In genomic region chr17:41967921-41968578, GRCh38 we compare ENCODE assay signal across 9 cellular contexts. TPM values are rescaled to one million over a fixed set of nuclear protein-coding genes. Genes with fewer than 3 reads are reported as not detected.
DNase-seq lines count a peak whose midpoint lies in the region; ATAC-seq and TF ChIP-seq lines count a peak whose summit lies in the region.
"Had no signal": no experiment of that assay in that cellular context is flagged by ENCODE, and none has a peak within 500 bp of the region (broad histone marks: within the 10 kb centered on the region; RNA-seq: fewer than 3 reads in every experiment).

No MANE protein-coding gene starts in this region.

- H3K9me3 Mint-ChIP-seq in GM23338 = no peaks in the 10 kb centered on the region

- no peak overlapping the region for H2AFZ ChIP-seq in GM23338

- H3K27ac ChIP-seq in GM23338 (ENCODE audit: low read depth) = no peak overlapping the region

- H3K36me3 Mint-ChIP-seq in GM23338 (ENCODE audit: low read depth) (peaks cover 33% of the 10 kb centered on the region), T-helper 17 cell (ENCODE audit: low read depth) (no peaks in the 10 kb centered on the region)

- peaks cover 6% of the 10 kb centered on the region for H3K27me3 Mint-ChIP-seq in GM23338 (ENCODE audit: insufficient read depth, low read depth, poor library complexity)
- no peaks in the 10 kb centered on the region for H3K27me3 Mint-ChIP-seq in T-helper 17 cell

- H3K79me2 ChIP-seq in GM23338 (replicated peaks; ENCODE audit: insufficient read depth) = no peaks in the 10 kb centered on the region

- H3K27me3 ChIP-seq in GM23338 (ENCODE audit: insufficient read depth) (0 out of 2 replicates have a peak, but pooled peaks cover 3% of the 10 kb centered on the region), BE2C (no peaks in the 10 kb centered on the region)

- H3K4me1 ChIP-seq in GM23338 (ENCODE audit: insufficient read depth) = peaks cover 15% of the 10 kb centered on the region
- H3K4me1 ChIP-seq in BE2C = peaks cover 11% of the 10 kb centered on the region

- no peaks in the 10 kb centered on the region for H3K9me2 ChIP-seq in GM23338 (ENCODE audit: insufficient read depth)

- H3K4me1 Mint-ChIP-seq in GM23338 = peaks cover 16% of the 10 kb centered on the region
- H3K4me1 Mint-ChIP-seq in T-helper 17 cell = peaks cover 25% of the 10 kb centered on the region

- ATAC-seq in GM23338 (no peak), T-helper 17 cell (no peak), GM21528 (IDR thresholded peaks at IDR 0.05; ENCODE audit: low FRiP score, unreplicated experiment) (no peak)

- H3K9me3 ChIP-seq in T-helper 17 cell (ENCODE audit: control insufficient read depth, low read length, poor library complexity, severe bottlenecking) = no peaks in the 10 kb centered on the region
- no peaks in the 10 kb centered on the region for H3K9me3 ChIP-seq in BE2C

- no peak for TF ChIP-seq CTCF in GM23338 (conservative IDR thresholded peaks at IDR 0.05; ENCODE audit: low read depth in 2 of 2)
- TF ChIP-seq CTCF in fibroblast of villous mesenchyme (IDR thresholded peaks at IDR 0.05; ENCODE audit: insufficient read depth, low read depth, low read length) = no peak
- no peak for TF ChIP-seq CTCF in BE2C (IDR thresholded peaks at IDR 0.05; ENCODE audit: low read depth, low read length)

- H3K36me3 ChIP-seq in GM23338 (ENCODE audit: insufficient read depth) = 0 out of 2 replicates have a peak, but pooled peaks cover 4% of the 10 kb centered on the region
- H3K36me3 ChIP-seq in BE2C = peaks cover 30% of the 10 kb centered on the region

- H4K20me1 ChIP-seq in GM23338 (replicated peaks; ENCODE audit: insufficient read depth) = peaks cover 7% of the 10 kb centered on the region

- H3K4me3 Mint-ChIP-seq in GM23338 (peak overlapping the region; percentile 83), T-helper 17 cell (peak overlapping the region; percentile 78)

- peak overlapping the region; percentile 99 for H3K4me2 ChIP-seq in GM23338

- H3K4me3 ChIP-seq in GM23338 (peak overlapping the region; percentile 93; the same call in 1 of the 2 replicates), fibroblast of villous mesenchyme (ENCODE audit: low read depth, low read length) (peak overlapping the region; percentile 89), skeletal muscle cell (ENCODE audit: low read depth, low read length) (peak overlapping the region; percentile 87), BE2C (ENCODE audit: low read depth, low read length) (no peak overlapping the region)

- peaks cover 15% of the 10 kb centered on the region for H3F3A ChIP-seq in GM23338 (replicated peaks; ENCODE audit: low read depth)

- DNase-seq in GM23338 (ENCODE audit: low spot score) = no peak
- no peak for DNase-seq in T-helper 17 cell
- DNase-seq in fibroblast of villous mesenchyme (ENCODE audit: low read depth) = no peak
- DNase-seq in skeletal muscle cell (ENCODE audit: low read depth) = no peak
- DNase-seq in NCI-H446 (lab: John Stamatoyannopoulos, UW) = no peak
- no peak for DNase-seq in BE2C
- DNase-seq in NCI-H2107 (lab: John Stamatoyannopoulos, UW) = no peak
- DNase-seq: NCI-H345 had no signal

- H3K27ac Mint-ChIP-seq in GM23338 (no peak overlapping the region; the same call in 1 of the 2 replicates), T-helper 17 cell (peak overlapping the region; percentile 87)

TF ChIP-seq in GM23338, 12 proteins besides CTCF, POLR2A, EP300 and RAD21 (continues in another document):
- TF ChIP-seq ZNF462 (CRISPR knock-in tag; IDR thresholded peaks at IDR 0.05) (no peak), EZH2 (IDR thresholded peaks at IDR 0.05; ENCODE audit: low read depth, unreplicated experiment) (no peak), POLR2AphosphoS5 (IDR thresholded peaks at IDR 0.05; ENCODE audit: low read depth) (no peak), EZH2phosphoT487 (IDR thresholded peaks at IDR 0.05; ENCODE audit: unreplicated experiment) (no peak)

RNA-seq across cellular contexts. Expression of gene CNP, which starts 1.5 kb away (rescaled TPM):
- 40.3 and 47.8 TPM in 2 replicates for total RNA-seq in GM23338 (2014; rRNA removed; shearing (Covaris generic))
- 28.3 and 30.8 TPM in 2 replicates for polyA plus RNA-seq in GM23338 (2016; fragmentation: Nextera tagmentation; extraction: Ambion mirVana)
- total RNA-seq in T-helper 17 cell = 10 to 100 TPM; 21.0 to 23.4 TPM
- total RNA-seq in fibroblast of villous mesenchyme = 94.6 and 98.6 TPM in 2 replicates
- polyA plus RNA-seq in BE2C (2012; ENCODE audit: insufficient read depth, insufficient read length, low read depth) = 30.2 TPM

RNA-seq across cellular contexts. Expression of gene ODAD4, which starts 37.6 kb away (rescaled TPM):
- 0.12 and 1.8 TPM in 2 replicates for total RNA-seq in GM23338 (2014; rRNA removed; shearing (Covaris generic))
- 0.54 and 1.7 TPM in 2 replicates for polyA plus RNA-seq in GM23338 (2016; fragmentation: Nextera tagmentation; extraction: Ambion mirVana)
- total RNA-seq in T-helper 17 cell (1 to 10 TPM; 3.7 to 4.3 TPM), fibroblast of villous mesenchyme (0.43 and 0.64 TPM in 2 replicates)
- 1.8 TPM for polyA plus RNA-seq in BE2C (2012; ENCODE audit: insufficient read depth, insufficient read length, low read depth)

RNA-seq across cellular contexts. Expression of gene DNAJC7, which starts 49.2 kb away (rescaled TPM):
- total RNA-seq in GM23338 (2014; rRNA removed; shearing (Covaris generic)) = 119 and 139 TPM in 2 replicates
- polyA plus RNA-seq in GM23338 (2016; fragmentation: Nextera tagmentation; extraction: Ambion mirVana) = 136 and 141 TPM in 2 replicates
- total RNA-seq in T-helper 17 cell = 100 to 1,000 TPM; 113 to 124 TPM
- 63.8 and 80.7 TPM in 2 replicates for total RNA-seq in fibroblast of villous mesenchyme
- 202 TPM for polyA plus RNA-seq in BE2C (2012; ENCODE audit: insufficient read depth, insufficient read length, low read depth)

RNA-seq across cellular contexts. Expression of gene ACLY, which starts 49.3 kb away (rescaled TPM):
- total RNA-seq in GM23338 (2014; rRNA removed; shearing (Covaris generic)) = 412 and 439 TPM in 2 replicates
- polyA plus RNA-seq in GM23338 (2016; fragmentation: Nextera tagmentation; extraction: Ambion mirVana) = 119 and 121 TPM in 2 replicates
- 10 to 100 TPM; 65.5 to 73.4 TPM for total RNA-seq in T-helper 17 cell
- 400 and 446 TPM in 2 replicates for total RNA-seq in fibroblast of villous mesenchyme
- 313 TPM for polyA plus RNA-seq in BE2C (2012; ENCODE audit: insufficient read depth, insufficient read length, low read depth)

RNA-seq across cellular contexts. Expression of gene NKIRAS2, which starts 51.8 kb away (rescaled TPM):
- 42.5 and 52.9 TPM in 2 replicates for total RNA-seq in GM23338 (2014; rRNA removed; shearing (Covaris generic))
- polyA plus RNA-seq in GM23338 (2016; fragmentation: Nextera tagmentation; extraction: Ambion mirVana) = 31.3 and 31.7 TPM in 2 replicates
- total RNA-seq in T-helper 17 cell (10 to 100 TPM; 14.3 to 15.6 TPM), fibroblast of villous mesenchyme (34.5 and 35.8 TPM in 2 replicates)
- polyA plus RNA-seq in BE2C (2012; ENCODE audit: insufficient read depth, insufficient read length, low read depth) = 301 TPM
